11 cellular contexts compared by ENCODE assay signal in the genomic region with DNA sequence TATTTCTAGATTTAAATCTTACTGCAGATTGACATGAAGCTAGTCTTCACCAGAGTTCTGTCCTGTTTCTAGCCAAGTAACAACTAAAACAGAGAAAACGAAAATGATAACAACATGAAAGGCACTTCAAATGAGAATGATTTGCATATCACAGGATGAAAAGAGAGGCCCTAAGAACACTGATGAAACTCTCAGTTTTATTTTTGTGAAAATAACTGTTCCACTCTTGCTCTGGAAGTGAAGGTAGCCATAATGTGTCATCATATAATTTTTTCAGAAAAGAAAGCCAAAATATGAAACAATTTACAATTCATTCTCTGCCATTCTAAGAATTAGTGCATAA.
A peak's percentile ranks its signal among the peaks of the same experiment; 100 is the strongest.
DNase-seq lines count a peak whose midpoint lies in the region; ATAC-seq and TF ChIP-seq lines count a peak whose summit lies in the region.
"Had no signal": no experiment of that assay in that cellular context is flagged by ENCODE, and none has a peak within 500 bp of the region (broad histone marks: within the 10 kb centered on the region; RNA-seq: fewer than 3 reads in every experiment).

No MANE protein-coding gene starts in this region.

- intact Hi-C loops in OCI-LY7 (cut with micrococcal nuclease; ENCODE audit: unreplicated experiment) (no loop called here), lower lobe of right lung (cut with DNase I) (no loop called here)

- ATAC-seq in GM18508 (IDR thresholded peaks at IDR 0.05; ENCODE audit: insufficient read depth, unreplicated experiment) = peak; percentile 63
- peak; percentile 91 for ATAC-seq in GM19438 (IDR thresholded peaks at IDR 0.05; ENCODE audit: low read depth, unreplicated experiment)
- ATAC-seq in HG02943 (IDR thresholded peaks at IDR 0.05; ENCODE audit: low read depth, unreplicated experiment) = peak; percentile 84
- no peak for ATAC-seq in lower lobe of right lung

- H3K27ac ChIP-seq in OCI-LY7 (ENCODE audit: low read depth, low read length, poor library complexity, severe bottlenecking) (no peak overlapping the region), lower lobe of right lung (no peak overlapping the region)

- CTCF ChIA-PET in OCI-LY7 (lab: Charles Lee; ENCODE audit: unreplicated experiment) = no interaction called here

- no peaks in the 10 kb centered on the region for H4K20me1 ChIP-seq in OCI-LY7 (ENCODE audit: insufficient read depth, low read length)

- H3K4me1 ChIP-seq in OCI-LY7 (ENCODE audit: insufficient read depth, low read length, poor library complexity, severe bottlenecking) (no peaks in the 10 kb centered on the region), lower lobe of right lung (peaks cover 21% of the 10 kb centered on the region)

- H3K9me2 ChIP-seq in OCI-LY7 (ENCODE audit: insufficient read depth, low read length) = no peaks in the 10 kb centered on the region

- H3K36me3 ChIP-seq in OCI-LY7 (ENCODE audit: insufficient read depth, low read length) (no peaks in the 10 kb centered on the region), lower lobe of right lung (no peaks in the 10 kb centered on the region)

- POLR2A ChIA-PET in OCI-LY7 (lab: Charles Lee) = interaction anchor here (1.4 kb wide), 1 partner anchor 12 kb away, joined by 3 read pairs; no protein-coding TSS in a partner anchor

- DNase-seq in OCI-LY7 (ENCODE audit: low spot score) (peak; percentile 2), NCI-H82 (lab: John Stamatoyannopoulos, UW) (no peak), lower lobe of right lung (no peak), C1 segment of cervical spinal cord (lab: John Stamatoyannopoulos, UW) (no peak)
- no peak for DNase-seq in stimulated activated CD4-positive, alpha-beta T cell treated with anti-CD3 and anti-CD28 coated beads, Interleukin-1b, Interleukin-23, amount 100 ng/mL, for 48 hours
- DNase-seq: DMS153, kidney glomerular epithelial cell, NCI-H1417 had no signal

- no peaks in the 10 kb centered on the region for H3K27me3 ChIP-seq in lower lobe of right lung (ENCODE audit: low read depth)

- H3K4me2 ChIP-seq in OCI-LY7 (ENCODE audit: low read length) = no peak overlapping the region

- no TSS peak for BruUV-seq in OCI-LY7 (replicated peaks; lab: Mats Ljungman, UMichigan)

- H2AFZ ChIP-seq in OCI-LY7 (ENCODE audit: low read length) = no peak overlapping the region

- H3K79me2 ChIP-seq in OCI-LY7 (ENCODE audit: insufficient read depth, low read depth, low read length) = no peaks in the 10 kb centered on the region

- TF ChIP-seq CTCF in OCI-LY7 (conservative IDR thresholded peaks at IDR 0.05; ENCODE audit: low read length) (no peak), lower lobe of right lung (IDR thresholded peaks at IDR 0.05) (no peak)

- H3K9me3 ChIP-seq in OCI-LY7 (ENCODE audit: low read length) (no peaks in the 10 kb centered on the region), lower lobe of right lung (no peaks in the 10 kb centered on the region)

- no peak overlapping the region for H3K4me3 ChIP-seq in OCI-LY7 (ENCODE audit: low read depth, low read length, poor library complexity, severe bottlenecking)
- H3K4me3 ChIP-seq in lower lobe of right lung = no peak overlapping the region

Comparison
In these comparisons a context has a peak if more than half of its experiments do, and no peak if none do; other contexts are left out.
1. ATAC-seq: peak in GM18508 (single experiment), GM19438 (single experiment) and HG02943 (single experiment); none in lower lobe of right lung (0 of 2).